22 cellular contexts compared by ENCODE assay signal in genomic region chr1:162709132-162709860, GRCh38.
DNase-seq lines count a peak whose midpoint lies in the region; ATAC-seq and TF ChIP-seq lines count a peak whose summit lies in the region.
"Had no signal": no experiment of that assay in that cellular context is flagged by ENCODE, and none has a peak within 500 bp of the region (broad histone marks: within the 10 kb centered on the region; RNA-seq: fewer than 3 reads in every experiment).

No MANE protein-coding gene starts in this region.

- no peak overlapping the region for H2AFZ ChIP-seq in neuronal stem cell (ENCODE audit: low read length)
- H2AFZ ChIP-seq: parathyroid adenoma had no signal

- H2BK15ac ChIP-seq in neuronal stem cell (ENCODE audit: low read length), result peak overlapping the region; percentile 59

- ATAC-seq in left ventricle myocardium superior (no peak), GM21528 (IDR thresholded peaks at IDR 0.05; ENCODE audit: low FRiP score, unreplicated experiment) (no peak)
- ATAC-seq in natural killer cell treated with Interleukin-12 subunit alpha and Interleukin-12 subunit beta and Interleukin-15 and Interleukin-18, amount 100 ng/mL, for 72 hours, result no peak
- ATAC-seq: A549 had no signal

- no peak for TF ChIP-seq POLR2A in vagina (IDR thresholded peaks at IDR 0.05)

- H3K27ac ChIP-seq in left ventricle myocardium inferior (replicated peaks) (peak overlapping the region; percentile 55), neuronal stem cell (replicated peaks; ENCODE audit: low read length) (no peak overlapping the region), vagina (peak overlapping the region; percentile 33)
- H3K27ac ChIP-seq: A549, parathyroid adenoma had no signal

- WGBS in neuronal stem cell (ENCODE audit: extremely low coverage in 2 of 2, insufficient read length in 2 of 2, insufficient replicate concordance in 1 of 2), 2 donors, result no CpG with 5 or more reads among the region's 4 CpGs

- no peak overlapping the region for H3K23ac ChIP-seq in neuronal stem cell (ENCODE audit: low read depth, low read length, poor library complexity)

- H3K36me3 Mint-ChIP-seq in endothelial cell (ENCODE audit: low read depth, unreplicated experiment), result no peaks in the 10 kb centered on the region
- no peaks in the 10 kb centered on the region for H3K36me3 Mint-ChIP-seq in natural killer cell treated with Interleukin-12 subunit alpha and Interleukin-12 subunit beta and Interleukin-15 and Interleukin-18, amount 100 ng/mL, for 72 hours
- H3K36me3 Mint-ChIP-seq: activated naive CD4-positive, alpha-beta T cell treated with anti-CD3 and anti-CD28 coated beads, Interleukin-2, amount 50 U/mL, for 24 hours; CD4-positive, CD25-positive, alpha-beta regulatory T cell had no signal

- H3K4ac ChIP-seq in neuronal stem cell (ENCODE audit: low read length), result no peak overlapping the region

- H3K18ac ChIP-seq in neuronal stem cell (ENCODE audit: low read length), result no peak overlapping the region

- H3K27me3 ChIP-seq in left ventricle myocardium inferior (ENCODE audit: low read depth) (no peaks in the 10 kb centered on the region), neuronal stem cell (ENCODE audit: control insufficient read depth in 3 of 3, insufficient read depth in 3 of 3, low read depth in 1 of 3, low read length in 3 of 3) (no peaks in the 10 kb centered on the region), vagina (no peaks in the 10 kb centered on the region)
- H3K27me3 ChIP-seq: tibial nerve had no signal

- no peak overlapping the region for H2AK5ac ChIP-seq in neuronal stem cell (ENCODE audit: low read depth, low read length)

- no peak overlapping the region for H4K8ac ChIP-seq in neuronal stem cell (ENCODE audit: low read depth, low read length)

- no peaks in the 10 kb centered on the region for H3K9me3 Mint-ChIP-seq in endothelial cell (ENCODE audit: unreplicated experiment)
- no peaks in the 10 kb centered on the region for H3K9me3 Mint-ChIP-seq in natural killer cell treated with Interleukin-12 subunit alpha and Interleukin-12 subunit beta and Interleukin-15 and Interleukin-18, amount 100 ng/mL, for 72 hours
- H3K9me3 Mint-ChIP-seq: activated naive CD4-positive, alpha-beta T cell treated with anti-CD3 and anti-CD28 coated beads, Interleukin-2, amount 50 U/mL, for 24 hours; activated T-cell treated with anti-CD3 and anti-CD28 coated beads, Interleukin-2, amount 50 U/mL, for 24 hours; CD4-positive, CD25-positive, alpha-beta regulatory T cell; H9 had no signal

- H3K9me3 ChIP-seq in left ventricle myocardium inferior (replicated peaks), result no peaks in the 10 kb centered on the region
- no peaks in the 10 kb centered on the region for H3K9me3 ChIP-seq in neuronal stem cell (replicated peaks in 1 of 2; ENCODE audit: control insufficient read depth in 2 of 2, insufficient read depth in 1 of 2, low read depth in 1 of 2, low read length in 2 of 2)
- no peaks in the 10 kb centered on the region for H3K9me3 ChIP-seq in vagina
- H3K9me3 ChIP-seq: A549, tibial nerve had no signal

- no peak overlapping the region for H3K4me3 Mint-ChIP-seq in endothelial cell (ENCODE audit: unreplicated experiment)
- H3K4me3 Mint-ChIP-seq in natural killer cell treated with Interleukin-12 subunit alpha and Interleukin-12 subunit beta and Interleukin-15 and Interleukin-18, amount 100 ng/mL, for 72 hours, result no peak overlapping the region
- H3K4me3 Mint-ChIP-seq: activated naive CD4-positive, alpha-beta T cell treated with anti-CD3 and anti-CD28 coated beads, Interleukin-2, amount 50 U/mL, for 24 hours; activated T-cell treated with anti-CD3 and anti-CD28 coated beads, Interleukin-2, amount 50 U/mL, for 24 hours; CD4-positive, CD25-positive, alpha-beta regulatory T cell; H9 had no signal

- no peak overlapping the region for H3K14ac ChIP-seq in neuronal stem cell (ENCODE audit: low read length)

- H3K4me3 ChIP-seq in left ventricle myocardium inferior (no peak overlapping the region), neuronal stem cell (ENCODE audit: low read length in 2 of 2) (no peak overlapping the region), vagina (no peak overlapping the region)
- H3K4me3 ChIP-seq: A549, smooth muscle cell, tibial nerve had no signal

- H3K27me3 Mint-ChIP-seq in endothelial cell (ENCODE audit: unreplicated experiment), result peaks cover 3% of the 10 kb centered on the region
- H3K27me3 Mint-ChIP-seq in natural killer cell treated with Interleukin-12 subunit alpha and Interleukin-12 subunit beta and Interleukin-15 and Interleukin-18, amount 100 ng/mL, for 72 hours, result peaks cover 0 to 9% of the 10 kb centered on the region in 2 donors
- H3K27me3 Mint-ChIP-seq: activated naive CD4-positive, alpha-beta T cell treated with anti-CD3 and anti-CD28 coated beads, Interleukin-2, amount 50 U/mL, for 24 hours; activated T-cell treated with anti-CD3 and anti-CD28 coated beads, Interleukin-2, amount 50 U/mL, for 24 hours; CD4-positive, CD25-positive, alpha-beta regulatory T cell had no signal

- H3K79me1 ChIP-seq in neuronal stem cell (ENCODE audit: low read depth, low read length), result no peaks in the 10 kb centered on the region

- H3K27ac Mint-ChIP-seq in endothelial cell (ENCODE audit: unreplicated experiment), result peak overlapping the region; percentile 49
- no peak overlapping the region for H3K27ac Mint-ChIP-seq in natural killer cell treated with Interleukin-12 subunit alpha and Interleukin-12 subunit beta and Interleukin-15 and Interleukin-18, amount 100 ng/mL, for 72 hours
- H3K27ac Mint-ChIP-seq: activated naive CD4-positive, alpha-beta T cell treated with anti-CD3 and anti-CD28 coated beads, Interleukin-2, amount 50 U/mL, for 24 hours; activated T-cell treated with anti-CD3 and anti-CD28 coated beads, Interleukin-2, amount 50 U/mL, for 24 hours; CD4-positive, CD25-positive, alpha-beta regulatory T cell had no signal

- no peak for TF ChIP-seq CTCF in left ventricle myocardium inferior (IDR thresholded peaks at IDR 0.05; ENCODE audit: borderline replicate concordance)
- TF ChIP-seq CTCF in endothelial cell (IDR thresholded peaks at IDR 0.05; ENCODE audit: unreplicated experiment), result no peak
- no peak for TF ChIP-seq CTCF in vagina (IDR thresholded peaks at IDR 0.05)

- intact Hi-C loops in left ventricle myocardium inferior (cut with micrococcal nuclease) (no loop called here), left ventricle myocardium superior (cut with micrococcal nuclease) (no loop called here), vagina (cut with DNase I) (no loop called here)

- H3K4me1 ChIP-seq in left ventricle myocardium inferior, result peaks cover 76% of the 10 kb centered on the region
- H3K4me1 ChIP-seq in neuronal stem cell (ENCODE audit: control insufficient read depth in 2 of 2, insufficient read depth in 1 of 2, low read depth in 1 of 2, low read length in 2 of 2), result peaks cover 0 to 2% of the 10 kb centered on the region in 2 donors
- peaks cover 45% of the 10 kb centered on the region for H3K4me1 ChIP-seq in vagina
- H3K4me1 ChIP-seq: parathyroid adenoma had no signal

- H3K4me1 Mint-ChIP-seq in endothelial cell (ENCODE audit: unreplicated experiment), result peaks cover 31% of the 10 kb centered on the region
- H3K4me1 Mint-ChIP-seq in natural killer cell treated with Interleukin-12 subunit alpha and Interleukin-12 subunit beta and Interleukin-15 and Interleukin-18, amount 100 ng/mL, for 72 hours (ENCODE audit: low read depth in 2 of 2), result no peaks in the 10 kb centered on the region
- H3K4me1 Mint-ChIP-seq: activated naive CD4-positive, alpha-beta T cell treated with anti-CD3 and anti-CD28 coated beads, Interleukin-2, amount 50 U/mL, for 24 hours; CD4-positive, CD25-positive, alpha-beta regulatory T cell had no signal

- H3K36me3 ChIP-seq in left ventricle myocardium inferior, result no peaks in the 10 kb centered on the region
- no peaks in the 10 kb centered on the region for H3K36me3 ChIP-seq in neuronal stem cell (replicated peaks in 1 of 2; ENCODE audit: control insufficient read depth in 2 of 2, insufficient read depth in 2 of 2, low read length in 2 of 2)
- no peaks in the 10 kb centered on the region for H3K36me3 ChIP-seq in vagina

- H3K4me2 ChIP-seq in neuronal stem cell (ENCODE audit: insufficient read depth, low read length, poor library complexity, severe bottlenecking), result no peak overlapping the region
- H3K4me2 ChIP-seq: smooth muscle cell had no signal

- no peak overlapping the region for H4K91ac ChIP-seq in neuronal stem cell (ENCODE audit: low read depth, low read length, poor library complexity)

- no peak overlapping the region for H2BK5ac ChIP-seq in neuronal stem cell (ENCODE audit: low read length)

- DNase-seq in left ventricle myocardium inferior, result no peak
- DNase-seq in left ventricle myocardium superior, result no peak
- no peak for DNase-seq in endothelial cell (ENCODE audit: low spot score)
- no peak for DNase-seq in neuronal stem cell (ENCODE audit: low spot score)
- DNase-seq in vagina (ENCODE audit: extremely low spot score in 2 of 2), result no peak
- no peak for DNase-seq in natural killer cell treated with Interleukin-12 subunit alpha and Interleukin-12 subunit beta and Interleukin-15 and Interleukin-18, amount 100 ng/mL, for 72 hours (ENCODE audit: low spot score)
- no peak for DNase-seq in activated CD4-positive, alpha-beta T cell treated with anti-CD3 and anti-CD28 coated beads for 4 hours
- DNase-seq: activated CD4-positive, alpha-beta T cell treated with anti-CD3 and anti-CD28 coated beads, Interleukin-2, amount 50 U/mL, for 48 hours; activated T-cell treated with anti-CD3 and anti-CD28 coated beads, Interleukin-2, amount 50 U/mL, for 24 hours; CD4-positive, CD25-positive, alpha-beta regulatory T cell; DND-41; H9; hypothalamus; kidney; NCI-H1436; SW 1271 had no signal

- H2BK120ac ChIP-seq in neuronal stem cell (ENCODE audit: low read depth, low read length), result no peak overlapping the region

- H3K9ac ChIP-seq in neuronal stem cell (ENCODE audit: low read depth, low read length, poor library complexity), result no peak overlapping the region
- H3K9ac ChIP-seq: parathyroid adenoma had no signal

- H2BK12ac ChIP-seq in neuronal stem cell (ENCODE audit: low read length), result no peak overlapping the region
